ENCODE assay signal across 20 cellular contexts in genomic region chr1:203180611-203181330, GRCh38. TPM values are rescaled to one million over a fixed set of nuclear protein-coding genes. Genes with fewer than 3 reads are reported as not detected.
DNase-seq lines count a peak whose midpoint lies in the region; ATAC-seq and TF ChIP-seq lines count a peak whose summit lies in the region.
"Had no signal": no experiment of that assay in that cellular context is flagged by ENCODE, and none has a peak within 500 bp of the region (broad histone marks: within the 10 kb centered on the region; RNA-seq: fewer than 3 reads in every experiment).

No MANE protein-coding gene starts in this region.

- H3K27ac ChIP-seq in HEK293 (ENCODE audit: extremely low read depth, low read depth, low read length), result no peak overlapping the region
- no peak overlapping the region for H3K27ac ChIP-seq in upper lobe of right lung
- H3K27ac ChIP-seq in mammary epithelial cell (ENCODE audit: insufficient read depth, low read depth, low read length), result no peak overlapping the region
- H3K27ac ChIP-seq: PC-9, RWPE1 had no signal

- no peaks in the 10 kb centered on the region for H3K27me3 ChIP-seq in upper lobe of right lung
- H3K27me3 ChIP-seq in mammary epithelial cell (ENCODE audit: insufficient read depth, low read length), result no peaks in the 10 kb centered on the region

- intact Hi-C loops in upper lobe of right lung (cut with DNase I), result no loop called here
- intact Hi-C loops in mammary epithelial cell (cut with micrococcal nuclease), result no loop called here

- in situ Hi-C loops in mammary epithelial cell (cut with MboI; ENCODE audit: low sequenced_read_pairs in 2 of 2), result no loop called here

- POLR2A ChIA-PET in HEK293 (lab: Yijun Ruan, JAX), result no interaction called here

- H3K27me3 Mint-ChIP-seq in neural crest cell (ENCODE audit: low read depth), result no peaks in the 10 kb centered on the region

- H4K20me1 ChIP-seq in mammary epithelial cell (ENCODE audit: insufficient read depth, low read length), result no peaks in the 10 kb centered on the region

- H3K4me1 Mint-ChIP-seq in neural crest cell, result peaks cover 28% of the 10 kb centered on the region

- CTCF ChIA-PET in HEK293 (lab: Yijun Ruan, JAX) (interaction anchor here (2.0 to 3.3 kb wide), 2 partner anchors 8 to 87 kb away, joined by 5 to 20 read pairs; no protein-coding TSS in a partner anchor), mammary epithelial cell (lab: Charles Lee; ENCODE audit: low non-redundant PET) (no interaction called here)

- H3K27ac Mint-ChIP-seq in neural crest cell (ENCODE audit: unreplicated experiment), result peak overlapping the region; percentile 54
- H3K27ac Mint-ChIP-seq: CD8-positive, alpha-beta T cell; H9 had no signal

- peak; percentile 25 for DNase-seq in activated effector memory CD4-positive, alpha-beta T cell treated with anti-CD3 and anti-CD28 coated beads, Interleukin-2, amount 50 U/mL, for 16 hours
- DNase-seq in activated effector memory CD4-positive, alpha-beta T cell treated with Interleukin-2 at 50 U/mL for 16 hours, result no peak
- no peak for DNase-seq in neural crest cell (ENCODE audit: low read depth, low spot score)
- peak; percentile 19 for DNase-seq in upper lobe of right lung
- no peak for DNase-seq in mammary epithelial cell
- DNase-seq: CD8-positive, alpha-beta T cell; DMS79; H9; Kasumi-1; NCI-H1092 treated with DMSO at 0.1 percent for 48 hours; NCI-H2081; NCI-H510A treated with DMSO at 0.1 percent for 48 hours; NCI-H774; PC-9 had no signal

- H3K36me3 ChIP-seq in HEK293 (ENCODE audit: control insufficient read depth in 2 of 2, insufficient read depth in 1 of 2, low read length in 2 of 2) (no peaks in the 10 kb centered on the region), upper lobe of right lung (no peaks in the 10 kb centered on the region), mammary epithelial cell (ENCODE audit: insufficient read depth, low read length) (no peaks in the 10 kb centered on the region)

- TF ChIP-seq CTCF in HEK293 (tag by site-specific recombination; IDR thresholded peaks at IDR 0.05) (no peak), neural crest cell (conservative IDR thresholded peaks at IDR 0.05) (no peak), upper lobe of right lung (IDR thresholded peaks at IDR 0.05) (no peak), mammary epithelial cell (conservative IDR thresholded peaks at IDR 0.05 in 1 of 2, IDR thresholded peaks at IDR 0.05 in 1 of 2; ENCODE audit: extremely low read depth in 1 of 2, insufficient read depth in 1 of 2, low read depth in 1 of 2, low read length in 2 of 2) (no peak)

- 79% methylated on average over 11 of the region's 11 CpGs for WGBS in mammary epithelial cell (ENCODE audit: low coverage, missing lambda C conversion rate)

- no peak for ATAC-seq in upper lobe of right lung
- no peak for ATAC-seq in HG02588 (IDR thresholded peaks at IDR 0.05; ENCODE audit: unreplicated experiment)
- ATAC-seq: A549; CD8-positive, alpha-beta T cell had no signal

- no peaks in the 10 kb centered on the region for H3K36me3 Mint-ChIP-seq in neural crest cell (ENCODE audit: low read depth)
- H3K36me3 Mint-ChIP-seq: CD8-positive, alpha-beta T cell had no signal

- dilution Hi-C loops in mammary epithelial cell (cut with HindIII; ENCODE audit: low sequenced_read_pairs), result no loop called here

- no peak overlapping the region for H2AFZ ChIP-seq in mammary epithelial cell (ENCODE audit: low read depth, low read length)
- H2AFZ ChIP-seq: PC-9 had no signal

- H3K9me3 Mint-ChIP-seq in neural crest cell, result no peaks in the 10 kb centered on the region
- H3K9me3 Mint-ChIP-seq: CD8-positive, alpha-beta T cell; H9 had no signal

- H3K9me3 ChIP-seq in HEK293 (ENCODE audit: control insufficient read depth, insufficient read depth, low read depth, low read length), result no peaks in the 10 kb centered on the region
- no peaks in the 10 kb centered on the region for H3K9me3 ChIP-seq in upper lobe of right lung
- no peaks in the 10 kb centered on the region for H3K9me3 ChIP-seq in mammary epithelial cell (replicated peaks; ENCODE audit: insufficient read depth, low read length)
- H3K9me3 ChIP-seq: A549 had no signal

- H3K4me3 ChIP-seq in HEK293 (ENCODE audit: low read depth, low read length) (no peak overlapping the region), upper lobe of right lung (no peak overlapping the region), mammary epithelial cell (replicated peaks in 1 of 3; ENCODE audit: insufficient read depth in 1 of 3, low read depth in 2 of 3, low read length in 3 of 3) (no peak overlapping the region)
- H3K4me3 ChIP-seq: A549, PC-9 had no signal

- no peak overlapping the region for H3K4me3 Mint-ChIP-seq in neural crest cell
- H3K4me3 Mint-ChIP-seq: CD8-positive, alpha-beta T cell; H9 had no signal

- H3K4me1 ChIP-seq in HEK293 (ENCODE audit: control insufficient read depth, insufficient read depth, low read length) (no peaks in the 10 kb centered on the region; the same call in 1 of the 2 replicates), upper lobe of right lung (peaks cover 4% of the 10 kb centered on the region), mammary epithelial cell (ENCODE audit: insufficient read depth, low read length) (peaks cover 6% of the 10 kb centered on the region)

- H3K79me2 ChIP-seq in mammary epithelial cell (ENCODE audit: insufficient read depth, low read length), result no peaks in the 10 kb centered on the region

- no TSS peak for BruUV-seq in mammary epithelial cell (replicated peaks; lab: Mats Ljungman, UMichigan)

- H3K4me2 ChIP-seq in mammary epithelial cell (ENCODE audit: insufficient read depth, low read depth, low read length), result no peak overlapping the region
- H3K4me2 ChIP-seq: A549, PC-9 had no signal

- H3K9ac ChIP-seq in mammary epithelial cell (ENCODE audit: insufficient read depth, low read length), result no peak overlapping the region

TF ChIP-seq in HEK293, 187 proteins besides CTCF, POLR2A, EP300 and RAD21:
- TF ChIP-seq ZNF555 (tag by site-specific recombination; conservative IDR thresholded peaks at IDR 0.05), result no peak
- TF ChIP-seq ZNF660 (tag by site-specific recombination; IDR thresholded peaks at IDR 0.05), result 0 out of 2 replicates have a peak, but pooled peaks have one; percentile 31
TF ChIP-seq in HEK293: peak in this region for 1.

RNA-seq across cellular contexts. Expression of gene MYBPH, which starts 5.1 kb away (rescaled TPM):
- not detected in 2 replicates for total RNA-seq in neural crest cell
- total RNA-seq in upper lobe of right lung, result not detected
- total RNA-seq in mammary epithelial cell, result not detected
- not detected for polyA plus RNA-seq in mammary epithelial cell
- not detected for polyA minus RNA-seq in mammary epithelial cell
- total RNA-seq: CD8-positive, alpha-beta T cell; H9; HT-29; PC-9 had no signal
- polyA plus RNA-seq: A549, BJ had no signal

RNA-seq across cellular contexts. Expression of gene CHI3L1, which starts 5.7 kb away (rescaled TPM):
- total RNA-seq in neural crest cell (not detected in 2 replicates), upper lobe of right lung (85.1 TPM), mammary epithelial cell (10 to 100 TPM in 1 of 2 donors, not detected in 1; 37.0 TPM)
- polyA plus RNA-seq in mammary epithelial cell, result 0.33 TPM
- not detected for polyA minus RNA-seq in mammary epithelial cell
- total RNA-seq: CD8-positive, alpha-beta T cell; H9; HT-29; PC-9 had no signal

RNA-seq across cellular contexts. Expression of gene CHIT1, which starts 48.7 kb away (rescaled TPM):
- total RNA-seq in neural crest cell, result not detected in 2 replicates
- 751 TPM for total RNA-seq in upper lobe of right lung
- under 1 TPM in 1 of 2 donors, not detected in 1; under 0.01 TPM for total RNA-seq in mammary epithelial cell
- polyA plus RNA-seq in mammary epithelial cell, result not detected
- not detected for polyA minus RNA-seq in mammary epithelial cell
- total RNA-seq: H9, HT-29, PC-9 had no signal
- polyA plus RNA-seq: A549, BJ had no signal

RNA-seq across cellular contexts. Expression of gene ADORA1, which starts 53.2 kb away (rescaled TPM):
- total RNA-seq in neural crest cell (1.9 and 2.0 TPM in 2 replicates), upper lobe of right lung (4.1 TPM), mammary epithelial cell (1 to 10 TPM in 1 of 2 donors, under 1 TPM in 1; 0.96 to 1.7 TPM)
- polyA plus RNA-seq in mammary epithelial cell, result 0.74 TPM
- polyA minus RNA-seq in mammary epithelial cell, result not detected
- total RNA-seq: CD8-positive, alpha-beta T cell had no signal

Comparison
In these comparisons a context has a peak if more than half of its experiments do, and no peak if none do; other contexts are left out.
1. DNase-seq: peak in activated effector memory CD4-positive, alpha-beta T cell treated with anti-CD3 and anti-CD28 coated beads, Interleukin-2, amount 50 U/mL, for 16 hours (single experiment) and upper lobe of right lung (single experiment); none in activated effector memory CD4-positive, alpha-beta T cell treated with Interleukin-2 at 50 U/mL for 16 hours (single experiment), neural crest cell (single experiment) and mammary epithelial cell (single experiment).
2. RNA of gene CHIT1, which starts 48.7 kb away (total RNA-seq): 751 TPM in upper lobe of right lung (single experiment); under 0.01 TPM in mammary epithelial cell and not detected in neural crest cell; every median in the first group is over 100 times any median in the second.